Comparison of ENCODE assay signal across 8 cellular contexts in the genomic region with DNA sequence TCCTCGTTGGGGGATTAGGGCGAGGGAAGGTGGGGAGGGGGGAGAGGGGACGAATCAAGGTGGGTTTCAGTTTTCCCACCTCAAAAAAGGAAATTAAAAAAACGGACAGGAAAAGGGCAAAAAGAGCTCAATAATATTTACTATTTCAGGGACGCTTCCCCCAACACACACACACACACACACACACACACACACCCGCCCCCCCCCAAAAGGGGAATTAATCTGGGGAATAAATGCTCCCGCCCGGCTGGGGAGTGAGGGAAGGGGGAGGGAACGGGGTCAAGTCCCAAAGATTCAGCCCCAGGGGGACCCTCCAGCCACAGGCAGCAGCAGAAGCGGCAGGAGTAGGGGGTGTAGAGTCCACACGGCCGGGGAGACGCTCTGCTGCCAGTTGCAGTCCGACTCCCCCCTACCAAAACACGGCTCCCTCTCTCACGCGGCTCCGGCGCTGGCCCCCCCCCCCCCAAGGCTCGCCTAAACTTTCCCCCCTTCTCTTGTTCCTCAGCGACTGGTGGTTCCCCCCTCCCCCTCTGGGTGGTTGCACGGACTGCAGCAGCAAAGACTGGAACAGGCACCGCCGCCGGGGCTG. TPM values are rescaled to one million over a fixed set of nuclear protein-coding genes. Genes with fewer than 3 reads are reported as not detected.
DNase-seq lines count a peak whose midpoint lies in the region; ATAC-seq and TF ChIP-seq lines count a peak whose summit lies in the region.

No MANE protein-coding gene starts in this region.

- intact Hi-C loops in Panc1 (cut with micrococcal nuclease; ENCODE audit: unreplicated experiment) (loop anchor here (5.0 to 10.0 kb wide), 2 partner anchors 100 to 257 kb away; no protein-coding TSS in a partner anchor), esophagus muscularis mucosa (cut with DNase I) (loop anchor here (5.0 to 10.0 kb wide), 4 partner anchors 65 to 347 kb away; partner anchors contain the start of genes CCT4 and USP34)

- peaks cover 31% of the 10 kb centered on the region for H3F3A ChIP-seq in GM23248 (ENCODE audit: insufficient read depth)

- H3K9ac ChIP-seq in GM23248: peak overlapping the region; percentile 93

- H2AFZ ChIP-seq in GM23248: peak overlapping the region; percentile 23; the same call in 1 of the 2 replicates

- CTCF ChIA-PET in Panc1 (lab: Charles Lee): no interaction called here

- peak; percentile 50 for DNase-seq in GM23248
- DNase-seq in Panc1 (ENCODE audit: low read depth, low spot score): no peak
- DNase-seq in esophagus muscularis mucosa (ENCODE audit: extremely low spot score): no peak
- DNase-seq in pons (ENCODE audit: low spot score): peak; percentile 37
- no peak for DNase-seq in HuH-7 (ENCODE audit: low spot score)

- BruUV-seq in Panc1 (replicated peaks; lab: Mats Ljungman, UMichigan): no TSS peak

- H3K27me3 ChIP-seq in GM23248 (replicated peaks; ENCODE audit: insufficient read depth) (no peaks in the 10 kb centered on the region), Panc1 (ENCODE audit: control insufficient read depth, insufficient read depth, low read length) (no peaks in the 10 kb centered on the region), esophagus muscularis mucosa (no peaks in the 10 kb centered on the region)

- H3K36me3 ChIP-seq in GM23248 (ENCODE audit: low read depth) (no peaks in the 10 kb centered on the region), Panc1 (ENCODE audit: control insufficient read depth, insufficient read depth, low read length) (peaks cover 5% of the 10 kb centered on the region; the same call in 1 of the 2 replicates), esophagus muscularis mucosa (peaks cover 0 to 2% (median 0%) of the 10 kb centered on the region in 4 donors)

- H3K9me3 ChIP-seq in GM23248 (ENCODE audit: low read depth) (no peaks in the 10 kb centered on the region), Panc1 (ENCODE audit: control insufficient read depth, insufficient read depth, low read depth, low read length) (no peaks in the 10 kb centered on the region), esophagus muscularis mucosa (no peaks in the 10 kb centered on the region)

- peaks cover 19% of the 10 kb centered on the region for H4K20me1 ChIP-seq in GM23248 (ENCODE audit: insufficient read depth)

- peaks cover 52% of the 10 kb centered on the region for H3K79me2 ChIP-seq in GM23248 (ENCODE audit: insufficient read depth)

- ATAC-seq in Panc1 (no peak; the same call in 1 of the 2 replicates), GM21360 (IDR thresholded peaks at IDR 0.05; ENCODE audit: unreplicated experiment) (no peak), GM18907 (IDR thresholded peaks at IDR 0.05; ENCODE audit: unreplicated experiment) (no peak), HG03520 (IDR thresholded peaks at IDR 0.05; ENCODE audit: unreplicated experiment) (no peak)

- no peak for TF ChIP-seq POLR2A in esophagus muscularis mucosa (IDR thresholded peaks at IDR 0.05; ENCODE audit: low read depth)

- peaks cover 29% of the 10 kb centered on the region for H3K4me1 ChIP-seq in GM23248 (ENCODE audit: insufficient read depth)
- peaks cover 27% of the 10 kb centered on the region for H3K4me1 ChIP-seq in Panc1 (ENCODE audit: control insufficient read depth, insufficient read depth, low read length)
- peaks cover 21 to 40% (median 37%) of the 10 kb centered on the region in 4 donors for H3K4me1 ChIP-seq in esophagus muscularis mucosa

- TF ChIP-seq EP300 in esophagus muscularis mucosa (IDR thresholded peaks at IDR 0.05): no peak

- no peaks in the 10 kb centered on the region for H3K9me2 ChIP-seq in GM23248 (ENCODE audit: insufficient read depth)

- WGBS in GM23248 (ENCODE audit: low coverage in 1 of 2, low lambda C conversion rate in 2 of 2, missing lambda C conversion rate in 2 of 2), 2 experiments: 2 to 3% methylated on average over 6 to 25 of the region's 25 CpGs
- 2% methylated on average over 9 of the region's 25 CpGs for whole genome bisulfite sequencing in esophagus muscularis mucosa

- TF ChIP-seq CTCF in Panc1 (IDR thresholded peaks at IDR 0.05) (no peak), esophagus muscularis mucosa (IDR thresholded peaks at IDR 0.05) (no peak)

- H3K27ac ChIP-seq in GM23248 (peak overlapping the region; percentile 94), Panc1 (ENCODE audit: low read length) (peak overlapping the region; percentile 95), esophagus muscularis mucosa (replicated peaks in 1 of 4) (peak overlapping the region; percentile 92 to 97 (median 95))

- POLR2A ChIA-PET in Panc1 (lab: Charles Lee): interaction anchor here (0.6 to 1.2 kb wide), 4 partner anchors 35 to 135 kb away, joined by 3 to 5 read pairs (median 4); no protein-coding TSS in a partner anchor

- H3K4me3 ChIP-seq in GM23248 (peak overlapping the region; percentile 82), Panc1 (ENCODE audit: low read depth in 2 of 2, low read length in 2 of 2) (peak overlapping the region; percentile 95 to 97), esophagus muscularis mucosa (peak overlapping the region; percentile 65 to 86 (median 76))

- in situ Hi-C loops in GM23248 (cut with MboI) (no loop called here), Panc1 (cut with HindIII; ENCODE audit: low pct_unique_long_range_greater_than_20kb, low sequenced_read_pairs) (no loop called here)

- peak overlapping the region; percentile 71 for H3K4me2 ChIP-seq in GM23248 (ENCODE audit: unreplicated experiment)

RNA-seq across cellular contexts. Expression of gene XPO1, which starts 0.5 kb away (rescaled TPM):
- 104 and 129 TPM in 2 replicates for total RNA-seq in GM23248 (2014; rRNA removed; shearing (Covaris generic))
- polyA plus RNA-seq in GM23248 (2016; fragmentation: Nextera tagmentation; extraction: Ambion mirVana): 48.4 and 52.3 TPM in 2 replicates
- 189 TPM for total RNA-seq in Panc1 (2021; ENCODE audit: unreplicated experiment)
- polyA plus RNA-seq in Panc1 (2012; ENCODE audit: insufficient read length): 78.8 TPM
- 100 to 1,000 TPM in 1 of 4 donors, 10 to 100 TPM in 3; 55.8 to 117 (median 65.4) TPM for total RNA-seq in esophagus muscularis mucosa

Comparison
In these comparisons a context has a peak if more than half of its experiments do, and no peak if none do; other contexts are left out.
1. DNase-seq: peak in GM23248 (single experiment) and pons (single experiment); none in Panc1 (single experiment), esophagus muscularis mucosa (single experiment) and HuH-7 (single experiment).
2. Peak in every context shown above with its lines, with median percentiles within 50 percentile points of each other: H3K27ac ChIP-seq and H3K4me3 ChIP-seq.